In genomic region chr1:246159290-246160227, GRCh38 we compare ENCODE assay signal across 29 cellular contexts.
DNase-seq lines count a peak whose midpoint lies in the region; ATAC-seq, FAIRE-seq and TF ChIP-seq lines count a peak whose summit lies in the region.
"Had no signal": no experiment of that assay in that cellular context is flagged by ENCODE, and none has a peak within 500 bp of the region (broad histone marks: within the 10 kb centered on the region; RNA-seq: fewer than 3 reads in every experiment).

No MANE protein-coding gene starts in this region.

- intact Hi-C loops in HepG2 (cut with micrococcal nuclease; ENCODE audit: unreplicated experiment) = no loop called here
- intact Hi-C loops in right lobe of liver (cut with DNase I) = no loop called here

- POLR2A ChIA-PET in HepG2 (lab: Yijun Ruan, JAX) = no interaction called here

- no peak for TF ChIP-seq POLR2A in HepG2 (IDR thresholded peaks at IDR 0.05; ENCODE audit: insufficient read depth in 1 of 2, low read depth in 2 of 2, low read length in 2 of 2)
- no peak for TF ChIP-seq POLR2A in right lobe of liver (IDR thresholded peaks at IDR 0.05)

- H3K79me2 ChIP-seq in HepG2 (ENCODE audit: insufficient read depth, low read length) = no peaks in the 10 kb centered on the region

- DNase-seq in HepG2 (ENCODE audit: low spot score) = peak; percentile 17
- DNase-seq in right lobe of liver = no peak
- peak; percentile 77 for DNase-seq in SK-MEL-5 (ENCODE audit: low read depth, low spot score)
- DNase-seq in foreskin keratinocyte = peak in 1 of 2 donors; percentile 18
- no peak for DNase-seq in kidney tubule cell (ENCODE audit: low spot score)
- no peak for DNase-seq in stimulated activated CD4-positive, alpha-beta T cell treated with anti-CD3 and anti-CD28 coated beads, Interleukin-4, amount 100 ng/mL, for 1 hour
- DNase-seq: activated CD4-positive, alpha-beta T cell treated with anti-CD3 and anti-CD28 coated beads, Interleukin-2, amount 50 U/mL, for 1 hour; activated CD4-positive, CD25-positive, alpha-beta regulatory T cell; activated effector memory CD4-positive, alpha-beta T cell treated with anti-CD3 and anti-CD28 coated beads, Interleukin-2, amount 50 U/mL, for 16 hours; activated T-cell treated with anti-CD3 and anti-CD28 coated beads, Interleukin-2, amount 50 U/mL, for 24 hours; anterior cingulate cortex; BE2C; CD8-positive, alpha-beta memory T cell; effector CD4-positive, alpha-beta T cell; midbrain; naive thymus-derived CD8-positive, alpha-beta T cell; NCI-H1092 treated with DMSO at 0.1 percent for 48 hours; NCI-H1694 treated with DMSO at 0.1 percent for 48 hours; NCI-H226; occipital lobe; psoas muscle; stimulated activated CD4-positive, alpha-beta T cell treated with anti-CD3 and anti-CD28 coated beads, Interleukin-4, amount 100 ng/mL, for 4 hours; T-helper 9 cell; tibial artery had no signal

- no TSS peak for BruUV-seq in HepG2 (replicated peaks; lab: Mats Ljungman, UMichigan)

- 0 out of 2 replicates have a peak, but pooled peaks cover 6% of the 10 kb centered on the region for H3K4me1 ChIP-seq in HepG2 (ENCODE audit: insufficient read depth, low read length)
- H3K4me1 ChIP-seq in right lobe of liver = no peaks in the 10 kb centered on the region
- peaks cover 16% of the 10 kb centered on the region for H3K4me1 ChIP-seq in foreskin keratinocyte
- H3K4me1 ChIP-seq: breast epithelium, psoas muscle had no signal

- TF ChIP-seq CTCF in HepG2 (CRISPR knock-in tag; IDR thresholded peaks at IDR 0.05) = no peak
- no peak for TF ChIP-seq CTCF in right lobe of liver (IDR thresholded peaks at IDR 0.05)
- no peak for TF ChIP-seq CTCF in foreskin keratinocyte (conservative IDR thresholded peaks at IDR 0.05)

- H3K4me3 ChIP-seq in HepG2 (replicated peaks in 1 of 3; ENCODE audit: insufficient read depth in 1 of 3, low read depth in 2 of 3, low read length in 3 of 3) = no peak overlapping the region
- no peak overlapping the region for H3K4me3 ChIP-seq in right lobe of liver
- H3K4me3 ChIP-seq: breast epithelium, psoas muscle, tibial artery had no signal

- no peaks in the 10 kb centered on the region for H4K20me1 ChIP-seq in HepG2 (ENCODE audit: insufficient read depth, low read length)

- H3K9me3 ChIP-seq in HepG2 (ENCODE audit: low read length) (no peaks in the 10 kb centered on the region), right lobe of liver (no peaks in the 10 kb centered on the region)
- H3K9me3 ChIP-seq: BE2C, breast epithelium, psoas muscle, tibial artery had no signal

- H3K36me3 ChIP-seq in HepG2 (replicated peaks in 1 of 2; ENCODE audit: control insufficient read depth in 1 of 2, insufficient read depth in 2 of 2, low read length in 2 of 2) (no peaks in the 10 kb centered on the region), right lobe of liver (no peaks in the 10 kb centered on the region)
- H3K36me3 ChIP-seq: BE2C, breast epithelium, tibial artery had no signal

- TF ChIP-seq EP300 in HepG2 (IDR thresholded peaks at IDR 0.05; ENCODE audit: low read depth in 2 of 2, low read length in 2 of 2) (no peak), HepG2 (CRISPR knock-in tag; IDR thresholded peaks at IDR 0.05; ENCODE audit: borderline replicate concordance) (no peak)

- no peak overlapping the region for H3K9ac ChIP-seq in HepG2 (ENCODE audit: insufficient read depth, low read depth, low read length)

- no peak overlapping the region for H3K27ac ChIP-seq in HepG2 (ENCODE audit: extremely low read length, insufficient read depth, low read length)
- no peak overlapping the region for H3K27ac ChIP-seq in right lobe of liver
- no peak overlapping the region for H3K27ac ChIP-seq in foreskin keratinocyte
- H3K27ac ChIP-seq: breast epithelium, psoas muscle, tibial artery had no signal

- FAIRE-seq in HepG2 (lab: Jason Lieb, UNC) = no peak
- FAIRE-seq: GM12891, islet of Langerhans had no signal

- CTCF ChIA-PET in HepG2 (lab: Yijun Ruan, JAX; ENCODE audit: low intra/inter-chr PET ratio, low total read pairs) = no interaction called here

- WGBS in HepG2 (ENCODE audit: low lambda C conversion rate) = 86% methylated on average over 9 of the region's 9 CpGs
- WGBS in right lobe of liver (ENCODE audit: insufficient coverage, low coverage, low lambda C conversion rate, missing lambda C conversion rate) = 88% methylated on average over 4 of the region's 9 CpGs

- H3K27me3 ChIP-seq in HepG2 (ENCODE audit: control insufficient read depth in 1 of 2, insufficient read depth in 2 of 2, low read length in 2 of 2) (no peaks in the 10 kb centered on the region), right lobe of liver (no peaks in the 10 kb centered on the region), foreskin keratinocyte (no peaks in the 10 kb centered on the region)
- H3K27me3 ChIP-seq: BE2C, breast epithelium, tibial artery had no signal

- TF ChIP-seq RAD21 in HepG2 (CRISPR knock-in tag; IDR thresholded peaks at IDR 0.05) = no peak

- H2AFZ ChIP-seq in HepG2 (ENCODE audit: low read length) = no peak overlapping the region

- in situ Hi-C loops in HepG2 (cut with HindIII; ENCODE audit: extremely low pct_ligation_motif_present, low pct_unique_long_range_greater_than_20kb) = no loop called here
- in situ Hi-C loops in SK-MEL-5 (cut with HindIII; ENCODE audit: low pct_unique_long_range_greater_than_20kb, low sequenced_read_pairs) = no loop called here

- no peak overlapping the region for H3K4me2 ChIP-seq in HepG2 (ENCODE audit: low read depth, low read length)

- ATAC-seq in HepG2 = peak; percentile 54
- no peak for ATAC-seq in right lobe of liver
- ATAC-seq in foreskin keratinocyte = peak; percentile 8
- no peak for ATAC-seq in GM21528 (IDR thresholded peaks at IDR 0.05; ENCODE audit: low FRiP score, unreplicated experiment)
- ATAC-seq: HCT116; naive thymus-derived CD8-positive, alpha-beta T cell; psoas muscle had no signal

TF ChIP-seq in HepG2, 621 proteins besides CTCF, POLR2A, EP300 and RAD21 (continues in another document):
- TF ChIP-seq RXRA (CRISPR knock-in tag; IDR thresholded peaks at IDR 0.05) (no peak), SMAD9 (CRISPR knock-in tag; IDR thresholded peaks at IDR 0.05) (no peak), PRMT3 (CRISPR knock-in tag; IDR thresholded peaks at IDR 0.05; ENCODE audit: borderline replicate concordance, low read depth) (no peak), MTA3 (CRISPR knock-in tag; IDR thresholded peaks at IDR 0.05) (no peak), ZNF362 (CRISPR knock-in tag; IDR thresholded peaks at IDR 0.05; ENCODE audit: borderline replicate concordance) (peak; percentile 19; the same call in 1 of the 2 replicates), ZNF414 (CRISPR knock-in tag; IDR thresholded peaks at IDR 0.05) (no peak), MAFK (conservative IDR thresholded peaks at IDR 0.05 in 1 of 2, IDR thresholded peaks at IDR 0.05 in 1 of 2; ENCODE audit: low read length in 2 of 2) (peak; percentile 29 to 34; a peak in 1 of 4 replicates), ZNF691 (CRISPR knock-in tag; IDR thresholded peaks at IDR 0.05; ENCODE audit: borderline replicate concordance, low read depth) (no peak), ZNF639 (CRISPR knock-in tag; conservative IDR thresholded peaks at IDR 0.05) (no peak)

Comparison
In these comparisons a context has a peak if more than half of its experiments do, and no peak if none do; other contexts are left out.
1. ATAC-seq: peak in HepG2 (single experiment) and foreskin keratinocyte (single experiment); none in right lobe of liver (0 of 4) and GM21528 (single experiment).
2. DNase-seq: peak in HepG2 (single experiment) and SK-MEL-5 (single experiment); none in right lobe of liver (0 of 3), kidney tubule cell (single experiment) and stimulated activated CD4-positive, alpha-beta T cell treated with anti-CD3 and anti-CD28 coated beads, Interleukin-4, amount 100 ng/mL, for 1 hour (single experiment).